Comparison of ENCODE assay signal across 30 cellular contexts in the genomic region with DNA sequence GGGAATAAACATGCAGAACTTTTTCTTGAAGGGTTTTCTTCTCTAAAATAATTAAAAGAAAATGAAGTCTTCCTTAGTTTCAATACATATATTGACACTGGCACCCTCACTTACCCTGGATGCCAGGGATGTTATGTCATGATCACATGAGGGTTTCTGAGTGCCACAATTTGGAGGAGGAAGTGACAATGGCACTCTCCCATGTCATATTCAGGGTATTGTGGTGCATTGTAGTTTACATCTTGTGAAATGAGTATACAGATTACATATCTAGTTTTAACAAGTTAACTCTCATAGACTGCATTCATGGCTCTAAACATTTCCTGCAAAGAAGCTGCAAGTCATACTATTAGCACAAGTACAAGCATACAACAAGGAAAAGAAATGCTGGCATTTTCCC. TPM values are rescaled to one million over a fixed set of nuclear protein-coding genes. Genes with fewer than 3 reads are reported as not detected.
"Had no signal": no experiment of that assay in that cellular context is flagged by ENCODE, and none has a peak within 500 bp of the region (broad histone marks: within the 10 kb centered on the region; RNA-seq: fewer than 3 reads in every experiment).

No MANE protein-coding gene starts in this region.

- H3K4me1 ChIP-seq: left ventricle myocardium inferior, uterus had no signal

- H3K27ac ChIP-seq: gastrocnemius medialis, left ventricle myocardium inferior, neutrophil, right lobe of liver, thoracic aorta, uterus had no signal

- H3K4me1 Mint-ChIP-seq: central memory CD8-positive, alpha-beta T cell had no signal

- H3K27ac Mint-ChIP-seq: activated CD4-positive, alpha-beta memory T cell treated with anti-CD3 and anti-CD28 coated beads, Interleukin-2, amount 10 ng/mL, durations not matched to agents 7 days and 5 days; activated T-cell treated with anti-CD3 and anti-CD28 coated beads, Interleukin-2, amount 50 U/mL, for 24 hours; activated T-helper 17 cell treated with anti-CD3 and anti-CD28 coated beads, Interleukin-2, amount 50 U/mL, for 72 hours; dendritic cell treated with granulocyte-macrophage colony-stimulating factor and Interleukin-4, amounts not matched to agents 40 ng/mL and 50 ng/mL, for 4 days; nephron progenitor cell; progenitor cell of endocrine pancreas; stimulated activated naive CD8-positive, alpha-beta T cell treated with anti-CD3 and anti-CD28 coated beads, Interleukin-15, Interleukin-2, amounts not matched to agents 100 ng/mL and 50 ng/mL, for 24 hours had no signal

- ATAC-seq: activated T-helper 17 cell treated with anti-CD3 and anti-CD28 coated beads, Interleukin-2, amount 50 U/mL, for 72 hours; gastrocnemius medialis had no signal

- H3K4me3 ChIP-seq: gastrocnemius medialis, left ventricle myocardium inferior, right lobe of liver, thoracic aorta, uterus had no signal

- H3K9me3 Mint-ChIP-seq: activated CD4-positive, alpha-beta memory T cell treated with anti-CD3 and anti-CD28 coated beads, Interleukin-2, amount 10 ng/mL, durations not matched to agents 7 days and 5 days; activated T-cell treated with anti-CD3 and anti-CD28 coated beads, Interleukin-2, amount 50 U/mL, for 24 hours; activated T-helper 17 cell treated with anti-CD3 and anti-CD28 coated beads, Interleukin-2, amount 50 U/mL, for 72 hours; central memory CD8-positive, alpha-beta T cell; dendritic cell treated with granulocyte-macrophage colony-stimulating factor and Interleukin-4, amounts not matched to agents 40 ng/mL and 50 ng/mL, for 4 days; nephron progenitor cell; stimulated activated naive CD8-positive, alpha-beta T cell treated with anti-CD3 and anti-CD28 coated beads, Interleukin-15, Interleukin-2, amounts not matched to agents 100 ng/mL and 50 ng/mL, for 24 hours had no signal

- H3K9me3 ChIP-seq: gastrocnemius medialis, left ventricle myocardium inferior, neutrophil, right lobe of liver, thoracic aorta, uterus had no signal

- H3K36me3 ChIP-seq: gastrocnemius medialis, left ventricle myocardium inferior, neutrophil, right lobe of liver, thoracic aorta, uterus had no signal

- H3K27me3 Mint-ChIP-seq: progenitor cell of endocrine pancreas had no signal

- DNase-seq: activated CD4-positive, alpha-beta memory T cell treated with anti-CD3 and anti-CD28 coated beads, Interleukin-2, amount 10 ng/mL, durations not matched to agents 7 days and 5 days; activated CD4-positive, alpha-beta T cell treated with anti-CD3 and anti-CD28 coated beads for 48 hours; activated CD4-positive, CD25-positive, alpha-beta regulatory T cell; activated CD8-positive, alpha-beta memory T cell treated with anti-CD3 and anti-CD28 coated beads, Interleukin-2, amount 50 U/mL, for 48 hours; activated gamma-delta T cell treated with Interleukin-2 at 50 U/mL for 16 hours; activated naive CD4-positive, alpha-beta T cell treated with anti-CD3 and anti-CD28 coated beads, Interleukin-2, amount 50 U/mL, for 16 hours; activated T-cell treated with anti-CD3 and anti-CD28 coated beads, Interleukin-2, amount 50 U/mL, for 24 hours; gastrocnemius medialis; glutamatergic neuron; left ventricle myocardium inferior; nephron progenitor cell; right lobe of liver; stimulated activated CD4-positive, alpha-beta T cell treated with anti-CD3 and anti-CD28 coated beads, Interleukin-4, amount 100 ng/mL, for 1 hour; trophoblast cell; uterus had no signal

- H3K4me3 Mint-ChIP-seq: activated CD4-positive, alpha-beta memory T cell treated with anti-CD3 and anti-CD28 coated beads, Interleukin-2, amount 10 ng/mL, durations not matched to agents 7 days and 5 days; activated T-cell treated with anti-CD3 and anti-CD28 coated beads, Interleukin-2, amount 50 U/mL, for 24 hours; activated T-helper 17 cell treated with anti-CD3 and anti-CD28 coated beads, Interleukin-2, amount 50 U/mL, for 72 hours; central memory CD8-positive, alpha-beta T cell; dendritic cell treated with granulocyte-macrophage colony-stimulating factor and Interleukin-4, amounts not matched to agents 40 ng/mL and 50 ng/mL, for 4 days; nephron progenitor cell; stimulated activated naive CD8-positive, alpha-beta T cell treated with anti-CD3 and anti-CD28 coated beads, Interleukin-15, Interleukin-2, amounts not matched to agents 100 ng/mL and 50 ng/mL, for 24 hours had no signal

- H3K27me3 ChIP-seq: gastrocnemius medialis, right lobe of liver, uterus had no signal

RNA-seq across cellular contexts. Expression of gene CCDC177, which starts 37.7 kb away (rescaled TPM):
- total RNA-seq: activated CD4-positive, alpha-beta memory T cell treated with anti-CD3 and anti-CD28 coated beads, Interleukin-2, amount 10 ng/mL, durations not matched to agents 7 days and 5 days; activated T-helper 17 cell treated with anti-CD3 and anti-CD28 coated beads, Interleukin-2, amount 50 U/mL, for 72 hours; bronchial epithelial cell; gastrocnemius medialis; left ventricle myocardium inferior; lung microvascular endothelial cell; mesenteric fat pad; mucosa of gallbladder; osteocyte; renal cortical epithelial cell; skeletal muscle tissue; subcutaneous adipose tissue; thoracic aorta; uterus had no signal

RNA-seq across cellular contexts. Expression of gene PLEKHD1, which starts 52.4 kb away (rescaled TPM):
- total RNA-seq: lung microvascular endothelial cell had no signal
